ENCODE assay signal across 8 cellular contexts in the genomic region with DNA sequence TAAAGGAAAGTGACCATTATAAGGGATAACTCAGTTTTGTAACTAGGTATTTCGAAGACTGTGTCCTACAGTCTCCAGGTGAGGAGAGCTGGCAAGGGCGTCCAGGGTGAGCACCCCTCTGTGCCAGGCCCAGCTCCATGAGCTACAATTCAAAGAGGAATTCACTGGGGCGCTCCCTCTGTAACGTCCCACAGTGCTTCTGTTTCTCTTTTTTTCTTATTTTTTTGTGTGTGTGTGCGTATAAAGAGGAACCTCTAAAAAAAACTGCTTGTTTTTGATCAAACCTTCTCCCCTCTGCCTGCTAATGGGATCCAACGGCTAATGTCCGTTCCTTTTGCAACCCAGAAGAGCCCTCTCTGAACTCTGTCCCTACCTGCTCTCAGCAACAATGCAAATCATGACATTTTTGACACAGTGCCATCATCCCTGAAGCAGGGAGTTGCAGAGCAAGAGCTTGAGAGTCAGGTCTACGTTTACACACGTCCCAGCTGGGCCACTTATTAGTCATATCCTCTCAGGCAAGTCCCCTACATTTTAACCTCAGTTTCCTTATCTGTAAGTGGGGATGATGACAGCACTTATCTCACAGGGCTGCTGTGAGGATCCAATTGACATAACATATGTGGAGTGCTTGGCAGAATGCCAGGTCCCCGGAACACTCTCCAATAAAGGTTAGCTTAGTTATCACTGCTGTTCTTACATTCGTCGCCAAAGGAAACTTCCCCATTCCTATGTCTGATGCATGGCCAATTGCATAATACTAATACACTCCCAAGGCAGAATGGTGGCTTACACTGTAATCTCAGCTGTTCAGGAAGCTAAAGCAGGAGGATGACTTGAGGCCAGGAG. TPM values are rescaled to one million over a fixed set of nuclear protein-coding genes. Genes with fewer than 3 reads are reported as not detected.
DNase-seq lines count a peak whose midpoint lies in the region; ATAC-seq and TF ChIP-seq lines count a peak whose summit lies in the region.

No MANE protein-coding gene starts in this region.

- H3K9me3 Mint-ChIP-seq in HFFc6, result no peaks in the 10 kb centered on the region
- H3K9me3 Mint-ChIP-seq in activated CD4-positive, alpha-beta memory T cell treated with anti-CD3 and anti-CD28 coated beads for 36 hours, result no peaks in the 10 kb centered on the region
- no peaks in the 10 kb centered on the region for H3K9me3 Mint-ChIP-seq in nephron progenitor cell

- peak; percentile 91 for ATAC-seq in Right ventricle myocardium superior (ENCODE audit: poor library complexity)
- ATAC-seq in HG02981 (IDR thresholded peaks at IDR 0.05; ENCODE audit: unreplicated experiment), result no peak

- CTCF ChIA-PET in activated CD4-positive, alpha-beta memory T cell treated with anti-CD3 and anti-CD28 coated beads for 36 hours (lab: Charles Lee), result interaction anchor here (1.1 to 1.7 kb wide), 2 partner anchors 184 to 267 kb away, joined by 5 to 6 read pairs; no protein-coding TSS in a partner anchor

- intact Hi-C loops in activated CD4-positive, alpha-beta memory T cell treated with anti-CD3 and anti-CD28 coated beads for 36 hours (cut with micrococcal nuclease), result loop anchor here (5.0 kb wide), 2 partner anchors 186 to 526 kb away; no protein-coding TSS in a partner anchor
- intact Hi-C loops in Right ventricle myocardium superior (cut with DNase I), result no loop called here

- H3K27me3 Mint-ChIP-seq in HFFc6 (ENCODE audit: insufficient read depth) (no peaks in the 10 kb centered on the region; the same call in 1 of the 2 replicates), nephron progenitor cell (ENCODE audit: low read depth, poor library complexity) (peaks cover 3% of the 10 kb centered on the region)
- H3K27me3 Mint-ChIP-seq in activated CD4-positive, alpha-beta memory T cell treated with anti-CD3 and anti-CD28 coated beads for 36 hours, result no peaks in the 10 kb centered on the region

- TF ChIP-seq CTCF in HFFc6 (IDR thresholded peaks at IDR 0.05), result no peak
- TF ChIP-seq CTCF in nephron progenitor cell (IDR thresholded peaks at IDR 0.05), result no peak

- peak; percentile 56 for DNase-seq in GM04503 (ENCODE audit: low read depth)
- peak; percentile 87 for DNase-seq in HFFc6
- peak; percentile 85 for DNase-seq in NCI-H2171 treated with DMSO at 0.1 percent for 48 hours (lab: John Stamatoyannopoulos, UW)
- peak; percentile 69 for DNase-seq in activated CD4-positive, alpha-beta memory T cell treated with anti-CD3 and anti-CD28 coated beads for 36 hours
- DNase-seq in Right ventricle myocardium superior, result peak; percentile 91
- DNase-seq in stimulated activated CD4-positive, alpha-beta T cell treated with anti-CD3 and anti-CD28 coated beads, Interleukin-1b, Interleukin-23, amount 100 ng/mL, for 48 hours, result peak; percentile 62
- no peak for DNase-seq in nephron progenitor cell

- H3K27ac Mint-ChIP-seq in HFFc6 (peak overlapping the region; percentile 50), nephron progenitor cell (no peak overlapping the region)
- peak overlapping the region; percentile 84 for H3K27ac Mint-ChIP-seq in activated CD4-positive, alpha-beta memory T cell treated with anti-CD3 and anti-CD28 coated beads for 36 hours

- H3K4me1 Mint-ChIP-seq in HFFc6 (ENCODE audit: low read depth), result peaks cover 28% of the 10 kb centered on the region
- H3K4me1 Mint-ChIP-seq in activated CD4-positive, alpha-beta memory T cell treated with anti-CD3 and anti-CD28 coated beads for 36 hours (ENCODE audit: low read depth), result peaks cover 8% of the 10 kb centered on the region
- H3K4me1 Mint-ChIP-seq in nephron progenitor cell, result peaks cover 34% of the 10 kb centered on the region

- H3K36me3 Mint-ChIP-seq in HFFc6 (ENCODE audit: low read depth), result peaks cover 36% of the 10 kb centered on the region
- H3K36me3 Mint-ChIP-seq in activated CD4-positive, alpha-beta memory T cell treated with anti-CD3 and anti-CD28 coated beads for 36 hours, result peaks cover 48% of the 10 kb centered on the region
- H3K36me3 Mint-ChIP-seq in nephron progenitor cell (ENCODE audit: low read depth), result peaks cover 73% of the 10 kb centered on the region

- POLR2A ChIA-PET in activated CD4-positive, alpha-beta memory T cell treated with anti-CD3 and anti-CD28 coated beads for 36 hours (lab: Charles Lee), result interaction anchor here (1.4 to 1.8 kb wide), 2 partner anchors 17 to 62 kb away, joined by 5 to 6 read pairs; partner anchors contain the start of genes ASCC2 and MTMR3

- no peak overlapping the region for H3K4me3 Mint-ChIP-seq in HFFc6
- no peak overlapping the region for H3K4me3 Mint-ChIP-seq in activated CD4-positive, alpha-beta memory T cell treated with anti-CD3 and anti-CD28 coated beads for 36 hours
- no peak overlapping the region for H3K4me3 Mint-ChIP-seq in nephron progenitor cell

RNA-seq across cellular contexts. Expression of gene ASCC2, which starts 16.9 kb away (rescaled TPM):
- 10 to 100 TPM; 60.1 to 73.6 (median 66.4) TPM for total RNA-seq in HFFc6 (2021; fragmentation: NEBNext Ultra II Directional; extraction: Animal tissue kit (Norgen Biotek cat#: 25700))
- 10 to 100 TPM; 55.5 to 56.8 TPM for total RNA-seq in activated CD4-positive, alpha-beta memory T cell treated with anti-CD3 and anti-CD28 coated beads for 36 hours
- 28.5 TPM for total RNA-seq in Right ventricle myocardium superior

RNA-seq across cellular contexts. Expression of gene UQCR10, which starts 54.0 kb away (rescaled TPM):
- total RNA-seq in HFFc6 (2021; fragmentation: NEBNext Ultra II Directional; extraction: Animal tissue kit (Norgen Biotek cat#: 25700)), result 100 to 1,000 TPM; 137 to 153 (median 150) TPM
- total RNA-seq in activated CD4-positive, alpha-beta memory T cell treated with anti-CD3 and anti-CD28 coated beads for 36 hours, result 10 to 100 TPM; 81.4 to 87.4 TPM
- 381 TPM for total RNA-seq in Right ventricle myocardium superior

RNA-seq across cellular contexts. Expression of gene ZMAT5, which starts 54.4 kb away (rescaled TPM):
- 10 to 100 TPM; 24.9 to 28.6 (median 26.1) TPM for total RNA-seq in HFFc6 (2021; fragmentation: NEBNext Ultra II Directional; extraction: Animal tissue kit (Norgen Biotek cat#: 25700))
- total RNA-seq in activated CD4-positive, alpha-beta memory T cell treated with anti-CD3 and anti-CD28 coated beads for 36 hours, result 10 to 100 TPM; 18.1 to 20.6 TPM
- 20.3 TPM for total RNA-seq in Right ventricle myocardium superior
